Comparison of ENCODE assay signal across 8 cellular contexts in genomic region chr19:4182082-4182926, GRCh38. TPM values are rescaled to one million over a fixed set of nuclear protein-coding genes. Genes with fewer than 3 reads are reported as not detected.
DNase-seq lines count a peak whose midpoint lies in the region; ATAC-seq and TF ChIP-seq lines count a peak whose summit lies in the region.

TSS of gene ANKRD24 (plus strand) at chr19:4182689. CDS start at chr19:4186426, 3,737 bp downstream.
TSS of gene SIRT6 (minus strand) at chr19:4182563. CDS start at chr19:4182539, 24 bp downstream.

- peak within 1 kb of the TSS; percentile 95 for H3K27ac Mint-ChIP-seq in T-helper 2 cell treated with Interferon-gamma antibody and Interleukin-4, amounts not matched to agents 5 μg/mL and 100 μg/mL, for 36 hours

- intact Hi-C loops in psoas muscle (cut with DNase I): loop anchor here in 1 of 2 donors (5.0 kb wide), 1 partner anchor 60 kb away; the partner anchor contains the start of gene MAP2K2

- no peaks in the 10 kb centered on the region for H3K27me3 ChIP-seq in right atrium auricular region
- H3K27me3 ChIP-seq in psoas muscle (ENCODE audit: insufficient read depth in 3 of 3, low read length in 2 of 3): no peaks in the 10 kb centered on the region

- peaks cover 25% of the 10 kb centered on the region for H3K4me1 Mint-ChIP-seq in T-helper 2 cell treated with Interferon-gamma antibody and Interleukin-4, amounts not matched to agents 5 μg/mL and 100 μg/mL, for 36 hours (ENCODE audit: low read depth)

- no peaks in the 10 kb centered on the region for H3K9me3 Mint-ChIP-seq in T-helper 2 cell treated with Interferon-gamma antibody and Interleukin-4, amounts not matched to agents 5 μg/mL and 100 μg/mL, for 36 hours

- H3K4me3 ChIP-seq in GM12864 (ENCODE audit: low read depth, low read length): peak within 1 kb of the TSS; percentile 89
- peak within 1 kb of the TSS; percentile 84 to 99 for H3K4me3 ChIP-seq in right atrium auricular region
- peak within 1 kb of the TSS; percentile 90 for H3K4me3 ChIP-seq in psoas muscle
- peak within 1 kb of the TSS; percentile 91 for H3K4me3 ChIP-seq in urinary bladder (ENCODE audit: low read depth, low read length)

- DNase-seq in GM12864 (ENCODE audit: low read depth) (peak; percentile 90), NCI-H187 (lab: John Stamatoyannopoulos, UW) (peak; percentile 94 to 97), anterior cingulate cortex (lab: John Stamatoyannopoulos, UW) (peak; percentile 56 to 97 (median 91)), right atrium auricular region (ENCODE audit: low spot score) (peak; percentile 96), psoas muscle (peak; percentile 97 to 98)
- peak; percentile 97 for DNase-seq in T-helper 2 cell treated with Interferon-gamma antibody and Interleukin-4, amounts not matched to agents 5 μg/mL and 100 μg/mL, for 36 hours (ENCODE audit: low spot score)

- H3K27ac ChIP-seq in right atrium auricular region (peak within 1 kb of the TSS; percentile 83 to 87), psoas muscle (peak within 1 kb of the TSS; percentile 87), urinary bladder (ENCODE audit: low read depth) (peak within 1 kb of the TSS; percentile 29)

- peaks cover 13% of the 10 kb centered on the region for H3K36me3 Mint-ChIP-seq in T-helper 2 cell treated with Interferon-gamma antibody and Interleukin-4, amounts not matched to agents 5 μg/mL and 100 μg/mL, for 36 hours (ENCODE audit: low read depth)

- ATAC-seq in HG02852 (IDR thresholded peaks at IDR 0.05; ENCODE audit: unreplicated experiment) (peak; percentile 67), psoas muscle (peak; percentile 90 to 97 (median 94))

- peaks cover 0 to 21% of the 10 kb centered on the region in 2 donors for H3K4me1 ChIP-seq in right atrium auricular region
- H3K4me1 ChIP-seq in psoas muscle: peaks cover 27% of the 10 kb centered on the region
- H3K4me1 ChIP-seq in urinary bladder (ENCODE audit: insufficient read depth): no peaks in the 10 kb centered on the region

- no peaks in the 10 kb centered on the region for H3K36me3 ChIP-seq in right atrium auricular region
- peaks cover 0 to 28% of the 10 kb centered on the region in 2 donors for H3K36me3 ChIP-seq in psoas muscle (ENCODE audit: insufficient read depth in 1 of 2, low read depth in 1 of 2)
- peaks cover 4% of the 10 kb centered on the region for H3K36me3 ChIP-seq in urinary bladder (ENCODE audit: insufficient read depth)

- WGBS in psoas muscle, 3 donors: 0 to 1% (median 0%) methylated on average over 62 of the region's 62 CpGs
- WGBS in urinary bladder: under 1% methylated on average over 62 of the region's 62 CpGs

- no peaks in the 10 kb centered on the region for H3K9me3 ChIP-seq in right atrium auricular region
- no peaks in the 10 kb centered on the region for H3K9me3 ChIP-seq in psoas muscle

- TF ChIP-seq CTCF in GM12864 (IDR thresholded peaks at IDR 0.05; ENCODE audit: low read depth, low read length, missing control alignments): no peak
- TF ChIP-seq CTCF in right atrium auricular region (IDR thresholded peaks at IDR 0.05): no peak
- no peak for TF ChIP-seq CTCF in psoas muscle (IDR thresholded peaks at IDR 0.05)

- no peaks in the 10 kb centered on the region for H3K27me3 Mint-ChIP-seq in T-helper 2 cell treated with Interferon-gamma antibody and Interleukin-4, amounts not matched to agents 5 μg/mL and 100 μg/mL, for 36 hours (ENCODE audit: low read depth)

- H3K4me3 Mint-ChIP-seq in T-helper 2 cell treated with Interferon-gamma antibody and Interleukin-4, amounts not matched to agents 5 μg/mL and 100 μg/mL, for 36 hours: peak within 1 kb of the TSS; percentile 94

RNA-seq across cellular contexts. Expression of gene ANKRD24, which starts in this region (rescaled TPM):
- 1 to 10 TPM in 1 of 2 donors, under 1 TPM in 1; 0.39 to 1.7 TPM for total RNA-seq in right atrium auricular region
- 1 to 10 TPM in 2 of 4 donors, under 1 TPM in 2; 0.36 to 2.7 (median 0.84) TPM for total RNA-seq in psoas muscle
- under 1 TPM; 0.34 to 0.74 (median 0.41) TPM for polyA plus RNA-seq in psoas muscle
- 1.2 TPM for total RNA-seq in urinary bladder
- 0.72 TPM for polyA plus RNA-seq in urinary bladder

RNA-seq across cellular contexts. Expression of gene SIRT6, which starts in this region (rescaled TPM):
- 10 to 100 TPM; 10.9 to 15.9 TPM for total RNA-seq in right atrium auricular region
- 10 to 100 TPM in 3 of 4 donors, 1 to 10 TPM in 1; 8.4 to 13.1 (median 11.4) TPM for total RNA-seq in psoas muscle
- polyA plus RNA-seq in psoas muscle: 10 to 100 TPM; 15.0 to 23.5 (median 22.9) TPM
- 7.2 TPM for total RNA-seq in urinary bladder
- polyA plus RNA-seq in urinary bladder: 23.8 TPM

Comparison
In these comparisons a context has a peak if more than half of its experiments do, and no peak if none do; other contexts are left out.
1. Peak in every context shown above with its lines: DNase-seq, ATAC-seq, H3K4me3 ChIP-seq and H3K27ac ChIP-seq.
2. H3K27ac ChIP-seq: peak in every context shown above with its lines; median percentile 87 in psoas muscle; 85 in right atrium auricular region; 29 in urinary bladder.